In genomic region chr3:194686816-194687637, GRCh38 we compare ENCODE assay signal across 8 cellular contexts. TPM values are rescaled to one million over a fixed set of nuclear protein-coding genes. Genes with fewer than 3 reads are reported as not detected.
A peak's percentile ranks its signal among the peaks of the same experiment; 100 is the strongest.
DNase-seq lines count a peak whose midpoint lies in the region; ATAC-seq and TF ChIP-seq lines count a peak whose summit lies in the region.

No MANE protein-coding gene starts in this region.

- no peaks in the 10 kb centered on the region for H3K9me3 Mint-ChIP-seq in IgD-negative memory B cell
- no peaks in the 10 kb centered on the region for H3K9me3 Mint-ChIP-seq in activated T-helper 1 cell treated with anti-CD3 and anti-CD28 coated beads, Interleukin-12 subunit alpha, Interleukin-12 subunit beta, Interleukin-2, Interleukin-4 antibody, amounts not matched to agents 30 ng/mL and 10 ng/mL and 1 ng/mL, durations not matched to agents 14 hours and 24 hours and 36 hours

- peaks cover under 1% of the 10 kb centered on the region for H3K27me3 Mint-ChIP-seq in IgD-negative memory B cell
- peaks cover 36% of the 10 kb centered on the region for H3K27me3 Mint-ChIP-seq in activated T-helper 1 cell treated with anti-CD3 and anti-CD28 coated beads, Interleukin-12 subunit alpha, Interleukin-12 subunit beta, Interleukin-2, Interleukin-4 antibody, amounts not matched to agents 30 ng/mL and 10 ng/mL and 1 ng/mL, durations not matched to agents 14 hours and 24 hours and 36 hours (ENCODE audit: insufficient read depth)

- H3K27me3 ChIP-seq in gastroesophageal sphincter = no peaks in the 10 kb centered on the region
- peaks cover 11% of the 10 kb centered on the region for H3K27me3 ChIP-seq in neuron (ENCODE audit: insufficient read depth, low read length)

- H3K4me1 Mint-ChIP-seq in IgD-negative memory B cell = peaks cover 37 to 59% (median 54%) of the 10 kb centered on the region in 3 donors
- H3K4me1 Mint-ChIP-seq in activated T-helper 1 cell treated with anti-CD3 and anti-CD28 coated beads, Interleukin-12 subunit alpha, Interleukin-12 subunit beta, Interleukin-2, Interleukin-4 antibody, amounts not matched to agents 30 ng/mL and 10 ng/mL and 1 ng/mL, durations not matched to agents 14 hours and 24 hours and 36 hours (ENCODE audit: low read depth) = peaks cover 59% of the 10 kb centered on the region

- no peak for TF ChIP-seq CTCF in gastroesophageal sphincter (IDR thresholded peaks at IDR 0.05)

- H3K27ac Mint-ChIP-seq in IgD-negative memory B cell = peak overlapping the region; percentile 93 to 99 (median 94)
- no peak overlapping the region for H3K27ac Mint-ChIP-seq in activated T-helper 1 cell treated with anti-CD3 and anti-CD28 coated beads, Interleukin-12 subunit alpha, Interleukin-12 subunit beta, Interleukin-2, Interleukin-4 antibody, amounts not matched to agents 30 ng/mL and 10 ng/mL and 1 ng/mL, durations not matched to agents 14 hours and 24 hours and 36 hours

- ATAC-seq in gastroesophageal sphincter = no peak
- no peak for ATAC-seq in HG03442 (IDR thresholded peaks at IDR 0.05; ENCODE audit: unreplicated experiment)

- H3K9me3 ChIP-seq in gastroesophageal sphincter = no peaks in the 10 kb centered on the region
- peaks cover 2% of the 10 kb centered on the region for H3K9me3 ChIP-seq in neuron (ENCODE audit: low read length)

- intact Hi-C loops in activated T-helper 1 cell treated with anti-CD3 and anti-CD28 coated beads, Interleukin-12 subunit alpha, Interleukin-12 subunit beta, Interleukin-2, Interleukin-4 antibody, amounts not matched to agents 30 ng/mL and 10 ng/mL and 1 ng/mL, durations not matched to agents 14 hours and 24 hours and 36 hours (cut with micrococcal nuclease) = loop anchor here (5.0 kb wide), 6 partner anchors 220 to 855 kb away; partner anchors contain the start of genes ACAP2 and PPP1R2

- no peak for TF ChIP-seq EP300 in gastroesophageal sphincter (IDR thresholded peaks at IDR 0.05)

- WGBS in gastroesophageal sphincter (ENCODE audit: low coverage in 1 of 2), 2 donors = no CpG with 5 or more reads among the region's 86 CpGs

- peak overlapping the region in 3 of 4 donors; percentile 86 to 87 (median 86) for H3K27ac ChIP-seq in gastroesophageal sphincter

- peak; percentile 53 for DNase-seq in EL
- DNase-seq in activated T-helper 1 cell treated with anti-CD3 and anti-CD28 coated beads, Interleukin-12 subunit alpha, Interleukin-12 subunit beta, Interleukin-2, Interleukin-4 antibody, amounts not matched to agents 30 ng/mL and 10 ng/mL and 1 ng/mL, durations not matched to agents 14 hours and 24 hours and 36 hours (ENCODE audit: low spot score) = no peak
- no peak for DNase-seq in KBM-7
- DNase-seq in UCSD-AML1 (lab: John Stamatoyannopoulos, UW; ENCODE audit: unreplicated experiment) = no peak

- H2AFZ ChIP-seq in neuron (ENCODE audit: low read depth, low read length) = peak overlapping the region; percentile 81

- H3K4me1 ChIP-seq in gastroesophageal sphincter (peaks cover 0 to 65% (median 22%) of the 10 kb centered on the region in 3 donors), neuron (ENCODE audit: insufficient read depth, low read length) (peaks cover 9% of the 10 kb centered on the region)

- no peaks in the 10 kb centered on the region for H3K36me3 ChIP-seq in gastroesophageal sphincter
- H3K36me3 ChIP-seq in neuron (ENCODE audit: insufficient read depth, low read length) = no peaks in the 10 kb centered on the region

- in situ Hi-C loops in KBM-7 (cut with MboI; ENCODE audit: low pct_unique_long_range_greater_than_20kb, low sequenced_read_pairs) = loop anchor here (10.0 to 25.0 kb wide), 3 partner anchors 425 to 850 kb away; partner anchors contain the start of gene PPP1R2

- H3K4me3 ChIP-seq in gastroesophageal sphincter = peak overlapping the region; percentile 76 to 84
- peak overlapping the region; percentile 67 for H3K4me3 ChIP-seq in neuron (ENCODE audit: low read length)

- no peak for TF ChIP-seq POLR2A in gastroesophageal sphincter (IDR thresholded peaks at IDR 0.05)

- peaks cover 1% of the 10 kb centered on the region for H3K36me3 Mint-ChIP-seq in IgD-negative memory B cell
- peaks cover 9% of the 10 kb centered on the region for H3K36me3 Mint-ChIP-seq in activated T-helper 1 cell treated with anti-CD3 and anti-CD28 coated beads, Interleukin-12 subunit alpha, Interleukin-12 subunit beta, Interleukin-2, Interleukin-4 antibody, amounts not matched to agents 30 ng/mL and 10 ng/mL and 1 ng/mL, durations not matched to agents 14 hours and 24 hours and 36 hours (ENCODE audit: low read depth)

- peak overlapping the region; percentile 95 to 99 (median 99) for H3K4me3 Mint-ChIP-seq in IgD-negative memory B cell
- H3K4me3 Mint-ChIP-seq in activated T-helper 1 cell treated with anti-CD3 and anti-CD28 coated beads, Interleukin-12 subunit alpha, Interleukin-12 subunit beta, Interleukin-2, Interleukin-4 antibody, amounts not matched to agents 30 ng/mL and 10 ng/mL and 1 ng/mL, durations not matched to agents 14 hours and 24 hours and 36 hours = peak overlapping the region; percentile 92

RNA-seq across cellular contexts. Expression of gene FAM43A, which starts 1.3 kb away (rescaled TPM):
- polyA plus RNA-seq in IgD-negative memory B cell = 33.1 TPM
- total RNA-seq in activated T-helper 1 cell treated with anti-CD3 and anti-CD28 coated beads, Interleukin-12 subunit alpha, Interleukin-12 subunit beta, Interleukin-2, Interleukin-4 antibody, amounts not matched to agents 30 ng/mL and 10 ng/mL and 1 ng/mL, durations not matched to agents 14 hours and 24 hours and 36 hours = 13.0 and 13.1 TPM in 2 replicates
- 10 to 100 TPM; 15.9 to 36.3 (median 23.8) TPM for total RNA-seq in gastroesophageal sphincter

RNA-seq across cellular contexts. Expression of gene LSG1, which starts 15.0 kb away (rescaled TPM):
- 35.5 TPM for polyA plus RNA-seq in IgD-negative memory B cell
- 65.1 and 66.3 TPM in 2 replicates for total RNA-seq in activated T-helper 1 cell treated with anti-CD3 and anti-CD28 coated beads, Interleukin-12 subunit alpha, Interleukin-12 subunit beta, Interleukin-2, Interleukin-4 antibody, amounts not matched to agents 30 ng/mL and 10 ng/mL and 1 ng/mL, durations not matched to agents 14 hours and 24 hours and 36 hours
- 10 to 100 TPM; 23.0 to 30.3 (median 28.3) TPM for total RNA-seq in gastroesophageal sphincter

RNA-seq across cellular contexts. Expression of gene TMEM44, which starts 53.8 kb away (rescaled TPM):
- polyA plus RNA-seq in IgD-negative memory B cell = 2.2 TPM
- 2.1 and 2.4 TPM in 2 replicates for total RNA-seq in activated T-helper 1 cell treated with anti-CD3 and anti-CD28 coated beads, Interleukin-12 subunit alpha, Interleukin-12 subunit beta, Interleukin-2, Interleukin-4 antibody, amounts not matched to agents 30 ng/mL and 10 ng/mL and 1 ng/mL, durations not matched to agents 14 hours and 24 hours and 36 hours
- total RNA-seq in gastroesophageal sphincter = 1 to 10 TPM; 4.4 to 8.8 (median 7.4) TPM
